ENCODE assay signal across 34 cellular contexts in the genomic region with DNA sequence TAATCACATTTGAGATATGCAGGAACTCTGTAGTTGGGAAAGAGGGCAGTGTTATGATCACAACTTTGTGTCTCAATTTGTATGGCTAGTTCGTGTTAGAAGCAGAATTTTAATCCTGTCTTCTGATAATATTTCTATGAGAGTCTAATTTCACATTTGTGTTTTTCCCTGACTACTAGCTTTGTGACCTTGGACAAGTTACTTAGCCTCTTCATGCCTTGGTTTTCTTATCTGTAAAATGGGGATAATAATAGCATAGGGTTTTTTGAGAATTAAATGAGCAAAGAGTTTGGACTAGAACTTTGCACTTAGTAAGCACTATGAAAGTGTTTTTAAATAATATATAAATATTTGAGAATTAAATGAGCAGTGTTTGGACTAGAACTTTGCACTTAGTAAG.
"Had no signal": no experiment of that assay in that cellular context is flagged by ENCODE, and none has a peak within 500 bp of the region (broad histone marks: within the 10 kb centered on the region; RNA-seq: fewer than 3 reads in every experiment).

No MANE protein-coding gene starts in this region.

- H3K4me3 ChIP-seq: MG63 had no signal

- H3K36me3 ChIP-seq: MG63 had no signal

- H3K9me3 ChIP-seq: MG63 had no signal

- DNase-seq: Karpas-422, Kasumi-1, MG63, MM.1S, MV-4-11, NCI-H1048, NCI-H1092, NCI-H1092 treated with DMSO at 0.1 percent for 48 hours, NCI-H1105, NCI-H1105 treated with DMSO at 0.1 percent for 48 hours, NCI-H1417, NCI-H1417 treated with DMSO at 0.1 percent for 48 hours, NCI-H1436, NCI-H1436 treated with DMSO at 0.1 percent for 48 hours, NCI-H146, NCI-H1694, NCI-H1694 treated with DMSO at 0.1 percent for 48 hours, NCI-H187, NCI-H187 treated with DMSO at 0.1 percent for 48 hours, NCI-H1930, NCI-H2029, NCI-H2029 treated with DMSO at 0.1 percent for 48 hours, NCI-H2081, NCI-H2081 treated with DMSO at 0.1 percent for 48 hours, NCI-H2107, NCI-H2171, NCI-H2171 treated with DMSO at 0.1 percent for 48 hours, NCI-H2227 treated with DMSO at 0.1 percent for 48 hours, NCI-H226, NCI-H345, NCI-H446, NCI-H446 treated with DMSO at 0.1 percent for 48 hours, NCI-H510A, NCI-H510A treated with DMSO at 0.1 percent for 48 hours had no signal

- H3K27me3 ChIP-seq: MG63 had no signal
